In genomic region chr11:3022982-3023381, GRCh38 we compare ENCODE assay signal across 11 cellular contexts. TPM values are rescaled to one million over a fixed set of nuclear protein-coding genes. Genes with fewer than 3 reads are reported as not detected.
DNase-seq lines count a peak whose midpoint lies in the region; ATAC-seq and TF ChIP-seq lines count a peak whose summit lies in the region.
"Had no signal": no experiment of that assay in that cellular context is flagged by ENCODE, and none has a peak within 500 bp of the region (broad histone marks: within the 10 kb centered on the region; RNA-seq: fewer than 3 reads in every experiment).

No MANE protein-coding gene starts in this region.

- no peak overlapping the region for H3K56ac ChIP-seq in mesendoderm (ENCODE audit: low read length)

- no peak overlapping the region for H3K23ac ChIP-seq in mesendoderm (ENCODE audit: low read length)

- H2BK5ac ChIP-seq in mesendoderm (ENCODE audit: low read length): no peak overlapping the region

- DNase-seq in BJ (ENCODE audit: low read depth): peak; percentile 45
- DNase-seq in HT1080 (ENCODE audit: low read depth): peak; percentile 54
- DNase-seq in astrocyte of the spinal cord (ENCODE audit: low read depth, low spot score): peak; percentile 83
- peak; percentile 64 for DNase-seq in mesendoderm
- no peak for DNase-seq in GM13977 (ENCODE audit: low spot score)
- DNase-seq in prostate gland (ENCODE audit: low spot score): no peak
- DNase-seq in esophagus muscularis mucosa (ENCODE audit: extremely low spot score): no peak
- DNase-seq: activated CD4-positive, alpha-beta T cell treated with anti-CD3 and anti-CD28 coated beads for 1 hour; endodermal cell; mucosa of descending colon had no signal

- intact Hi-C loops in prostate gland (cut with DNase I) (no loop called here), esophagus muscularis mucosa (cut with DNase I) (no loop called here)

- CTCF ChIA-PET in BJ (lab: Yijun Ruan, JAX): interaction anchor here (0.6 to 7.7 kb wide), 10 partner anchors 13 to 490 kb away, joined by 3 to 55 read pairs (median 3); no protein-coding TSS in a partner anchor

- H3K36me3 ChIP-seq in BJ (ENCODE audit: control insufficient read depth, insufficient read depth, low read length) (peaks cover 44% of the 10 kb centered on the region), mesendoderm (ENCODE audit: control insufficient read depth, insufficient read depth, low read length) (peaks cover 14% of the 10 kb centered on the region), prostate gland (no peaks in the 10 kb centered on the region), esophagus muscularis mucosa (peaks cover 35 to 79% (median 73%) of the 10 kb centered on the region in 4 donors)

- no peak for ATAC-seq in GM21825 (IDR thresholded peaks at IDR 0.05; ENCODE audit: unreplicated experiment)

- H3K4ac ChIP-seq in mesendoderm (ENCODE audit: low read depth, low read length): no peak overlapping the region

- H4K5ac ChIP-seq in mesendoderm (ENCODE audit: low read length): no peak overlapping the region

- TF ChIP-seq EP300 in esophagus muscularis mucosa (IDR thresholded peaks at IDR 0.05): no peak

- H3K18ac ChIP-seq in mesendoderm (ENCODE audit: low read length): no peak overlapping the region

- no peak for TF ChIP-seq POLR2A in prostate gland (IDR thresholded peaks at IDR 0.05)
- no peak for TF ChIP-seq POLR2A in esophagus muscularis mucosa (IDR thresholded peaks at IDR 0.05; ENCODE audit: low read depth)

- H3K79me2 ChIP-seq in mesendoderm (ENCODE audit: control insufficient read depth, insufficient read depth, low read length): no peaks in the 10 kb centered on the region

- in situ Hi-C loops in astrocyte of the spinal cord (cut with HindIII; ENCODE audit: low sequenced_read_pairs): no loop called here
- in situ Hi-C loops in GM13977 (cut with MboI; ENCODE audit: low pct_unique_long_range_greater_than_20kb, low sequenced_read_pairs, unreplicated experiment): no loop called here

- H3K4me2 ChIP-seq in mesendoderm (ENCODE audit: low read length): no peak overlapping the region

- TF ChIP-seq CTCF in BJ (IDR thresholded peaks at IDR 0.05; ENCODE audit: insufficient read depth, low read depth, low read length) (no peak), astrocyte of the spinal cord (IDR thresholded peaks at IDR 0.05; ENCODE audit: low read depth, low read length) (no peak), GM13977 (IDR thresholded peaks at IDR 0.05; ENCODE audit: extremely low read depth, insufficient read depth, missing control alignments) (no peak), prostate gland (IDR thresholded peaks at IDR 0.05) (no peak), esophagus muscularis mucosa (IDR thresholded peaks at IDR 0.05) (no peak)

- no peak overlapping the region for H2AK5ac ChIP-seq in mesendoderm (ENCODE audit: low read length)

- no peak overlapping the region for H2BK120ac ChIP-seq in mesendoderm (ENCODE audit: low read depth, low read length)

- no peaks in the 10 kb centered on the region for H3K27me3 ChIP-seq in BJ (ENCODE audit: control insufficient read depth, insufficient read depth, low read length)
- H3K27me3 ChIP-seq in mesendoderm (ENCODE audit: insufficient read depth, low read length, poor library complexity): no peaks in the 10 kb centered on the region
- H3K27me3 ChIP-seq in prostate gland (replicated peaks; ENCODE audit: insufficient read depth): no peaks in the 10 kb centered on the region
- no peaks in the 10 kb centered on the region for H3K27me3 ChIP-seq in esophagus muscularis mucosa

- no CpG with 5 or more reads among the region's 4 CpGs for WGBS in mesendoderm (ENCODE audit: extremely low coverage, insufficient coverage, low lambda C conversion rate)
- WGBS in prostate gland: 78% methylated on average over 4 of the region's 4 CpGs
- 74% methylated on average over 4 of the region's 4 CpGs for WGBS in esophagus muscularis mucosa

- POLR2A ChIA-PET in BJ (lab: Charles Lee): no interaction called here

- H3K27ac ChIP-seq in mesendoderm (ENCODE audit: low read depth, low read length) (no peak overlapping the region), prostate gland (no peak overlapping the region), esophagus muscularis mucosa (replicated peaks in 1 of 4) (peak overlapping the region in 1 of 4 donors; percentile 14)

- no peak overlapping the region for H3K9ac ChIP-seq in mesendoderm (ENCODE audit: low read length)

- no peaks in the 10 kb centered on the region for H3K79me1 ChIP-seq in mesendoderm (ENCODE audit: low read length)

- H3K4me3 ChIP-seq in BJ (ENCODE audit: low read depth, low read length) (no peak overlapping the region), astrocyte of the spinal cord (ENCODE audit: low read depth, low read length) (no peak overlapping the region), mesendoderm (ENCODE audit: low read length) (no peak overlapping the region), prostate gland (no peak overlapping the region), esophagus muscularis mucosa (no peak overlapping the region)
- H3K4me3 ChIP-seq: mucosa of descending colon had no signal

- H4K8ac ChIP-seq in mesendoderm (ENCODE audit: low read depth, low read length): no peak overlapping the region

- H3K4me1 ChIP-seq in mesendoderm (ENCODE audit: control insufficient read depth, low read depth, low read length): no peaks in the 10 kb centered on the region
- peaks cover 3% of the 10 kb centered on the region for H3K4me1 ChIP-seq in prostate gland (replicated peaks)
- peaks cover 5 to 27% (median 20%) of the 10 kb centered on the region in 4 donors for H3K4me1 ChIP-seq in esophagus muscularis mucosa

- H2BK15ac ChIP-seq in mesendoderm (replicated peaks; ENCODE audit: low read depth): no peak overlapping the region

- H3K9me3 ChIP-seq in prostate gland (no peaks in the 10 kb centered on the region), esophagus muscularis mucosa (no peaks in the 10 kb centered on the region)
- H3K9me3 ChIP-seq: mucosa of descending colon had no signal

RNA-seq across cellular contexts. Expression of gene NAP1L4, which starts 30.9 kb away (rescaled TPM):
- polyA plus RNA-seq in BJ (2011; rRNA removed): 65.1 and 67.0 TPM in 2 replicates
- polyA minus RNA-seq in BJ (2011; rRNA and poly(A)+ RNA removed): 28.2 and 34.5 TPM in 2 replicates
- 113 and 119 TPM in 2 replicates for total RNA-seq in HT1080 (2014; rRNA removed; shearing (Covaris generic))
- 131 and 149 TPM in 2 replicates for polyA plus RNA-seq in HT1080 (2015; cell fraction: cytosol; rRNA removed)
- polyA plus RNA-seq in HT1080 (2015; cell fraction: nucleus; rRNA removed): 148 and 163 TPM in 2 replicates
- 166 TPM for polyA plus RNA-seq in mesendoderm (2013, experiment 1 of 2)
- polyA plus RNA-seq in mesendoderm (2013, experiment 2 of 2): 172 TPM
- total RNA-seq in prostate gland: 100 to 1,000 TPM; 103 to 131 TPM
- total RNA-seq in esophagus muscularis mucosa: 100 to 1,000 TPM in 3 of 4 donors, 10 to 100 TPM in 1; 90.0 to 148 (median 125) TPM

RNA-seq across cellular contexts. Expression of gene CARS1, which starts 34.2 kb away (rescaled TPM):
- 161 and 175 TPM in 2 replicates for polyA plus RNA-seq in BJ (2011; rRNA removed)
- polyA minus RNA-seq in BJ (2011; rRNA and poly(A)+ RNA removed): 56.5 and 74.0 TPM in 2 replicates
- total RNA-seq in HT1080 (2014; rRNA removed; shearing (Covaris generic)): 83.1 and 91.5 TPM in 2 replicates
- 144 and 166 TPM in 2 replicates for polyA plus RNA-seq in HT1080 (2015; cell fraction: cytosol; rRNA removed)
- 436 and 437 TPM in 2 replicates for polyA plus RNA-seq in HT1080 (2015; cell fraction: nucleus; rRNA removed)
- polyA plus RNA-seq in mesendoderm (2013, experiment 1 of 2): 55.2 TPM
- polyA plus RNA-seq in mesendoderm (2013, experiment 2 of 2): 55.2 TPM
- total RNA-seq in prostate gland (10 to 100 TPM; 25.6 to 28.9 TPM), esophagus muscularis mucosa (10 to 100 TPM; 30.3 to 35.6 (median 34.9) TPM)

Comparison
In these comparisons a context has a peak if more than half of its experiments do, and no peak if none do; other contexts are left out.
1. DNase-seq: peak in BJ (single experiment), HT1080 (single experiment), astrocyte of the spinal cord (single experiment) and mesendoderm (single experiment); none in GM13977 (single experiment), prostate gland (single experiment) and esophagus muscularis mucosa (single experiment).